Comparison of ENCODE assay signal across 2 cellular contexts in the genomic region with DNA sequence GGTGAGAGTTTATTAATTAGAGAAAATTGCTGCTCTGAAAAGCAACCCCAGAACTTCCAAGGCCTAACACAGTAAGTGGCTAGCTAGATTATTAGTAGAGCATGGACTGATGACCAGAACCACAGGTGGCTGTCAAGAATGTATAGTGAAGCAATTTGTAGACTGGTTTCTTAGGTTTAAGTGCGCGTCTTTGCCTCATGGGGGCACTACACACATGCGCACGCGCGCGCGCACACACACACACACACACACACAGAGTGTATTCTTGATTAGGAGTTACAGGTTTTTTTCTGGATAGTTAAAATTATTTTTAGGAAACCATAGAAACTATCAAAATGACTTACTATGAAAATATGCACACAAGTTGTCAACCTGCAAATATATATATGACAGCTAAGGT.
TF ChIP-seq lines count a peak whose summit lies in the region.

No MANE protein-coding gene starts in this region.

TF ChIP-seq in SK-N-SH, 30 proteins besides CTCF, POLR2A, EP300 and RAD21 (continued from another document):
- TF ChIP-seq, protein P1, sequence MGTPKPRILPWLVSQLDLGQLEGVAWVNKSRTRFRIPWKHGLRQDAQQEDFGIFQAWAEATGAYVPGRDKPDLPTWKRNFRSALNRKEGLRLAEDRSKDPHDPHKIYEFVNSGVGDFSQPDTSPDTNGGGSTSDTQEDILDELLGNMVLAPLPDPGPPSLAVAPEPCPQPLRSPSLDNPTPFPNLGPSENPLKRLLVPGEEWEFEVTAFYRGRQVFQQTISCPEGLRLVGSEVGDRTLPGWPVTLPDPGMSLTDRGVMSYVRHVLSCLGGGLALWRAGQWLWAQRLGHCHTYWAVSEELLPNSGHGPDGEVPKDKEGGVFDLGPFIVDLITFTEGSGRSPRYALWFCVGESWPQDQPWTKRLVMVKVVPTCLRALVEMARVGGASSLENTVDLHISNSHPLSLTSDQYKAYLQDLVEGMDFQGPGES (IDR thresholded peaks at IDR 0.05; ENCODE audit: low read depth, low read length) = no peak
- TF ChIP-seq GABPA (IDR thresholded peaks at IDR 0.05; ENCODE audit: low read depth) (no peak), SIN3A (IDR thresholded peaks at IDR 0.05; ENCODE audit: borderline replicate concordance, low read depth, low read length) (no peak), GATA2 (CRISPR knock-in tag; IDR thresholded peaks at IDR 0.05) (no peak), TEAD4 (IDR thresholded peaks at IDR 0.05; ENCODE audit: borderline replicate concordance, insufficient read depth) (no peak), SMC3 (IDR thresholded peaks at IDR 0.05; ENCODE audit: low read depth, low read length) (no peak)
- TF ChIP-seq, protein P2, sequence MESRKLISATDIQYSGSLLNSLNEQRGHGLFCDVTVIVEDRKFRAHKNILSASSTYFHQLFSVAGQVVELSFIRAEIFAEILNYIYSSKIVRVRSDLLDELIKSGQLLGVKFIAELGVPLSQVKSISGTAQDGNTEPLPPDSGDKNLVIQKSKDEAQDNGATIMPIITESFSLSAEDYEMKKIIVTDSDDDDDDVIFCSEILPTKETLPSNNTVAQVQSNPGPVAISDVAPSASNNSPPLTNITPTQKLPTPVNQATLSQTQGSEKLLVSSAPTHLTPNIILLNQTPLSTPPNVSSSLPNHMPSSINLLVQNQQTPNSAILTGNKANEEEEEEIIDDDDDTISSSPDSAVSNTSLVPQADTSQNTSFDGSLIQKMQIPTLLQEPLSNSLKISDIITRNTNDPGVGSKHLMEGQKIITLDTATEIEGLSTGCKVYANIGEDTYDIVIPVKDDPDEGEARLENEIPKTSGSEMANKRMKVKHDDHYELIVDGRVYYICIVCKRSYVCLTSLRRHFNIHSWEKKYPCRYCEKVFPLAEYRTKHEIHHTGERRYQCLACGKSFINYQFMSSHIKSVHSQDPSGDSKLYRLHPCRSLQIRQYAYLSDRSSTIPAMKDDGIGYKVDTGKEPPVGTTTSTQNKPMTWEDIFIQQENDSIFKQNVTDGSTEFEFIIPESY (IDR thresholded peaks at IDR 0.05; ENCODE audit: borderline replicate concordance, low read depth) = no peak
- TF ChIP-seq, protein P3, sequence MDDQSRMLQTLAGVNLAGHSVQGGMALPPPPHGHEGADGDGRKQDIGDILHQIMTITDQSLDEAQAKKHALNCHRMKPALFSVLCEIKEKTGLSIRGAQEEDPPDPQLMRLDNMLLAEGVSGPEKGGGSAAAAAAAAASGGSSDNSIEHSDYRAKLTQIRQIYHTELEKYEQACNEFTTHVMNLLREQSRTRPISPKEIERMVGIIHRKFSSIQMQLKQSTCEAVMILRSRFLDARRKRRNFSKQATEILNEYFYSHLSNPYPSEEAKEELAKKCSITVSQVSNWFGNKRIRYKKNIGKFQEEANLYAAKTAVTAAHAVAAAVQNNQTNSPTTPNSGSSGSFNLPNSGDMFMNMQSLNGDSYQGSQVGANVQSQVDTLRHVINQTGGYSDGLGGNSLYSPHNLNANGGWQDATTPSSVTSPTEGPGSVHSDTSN (IDR thresholded peaks at IDR 0.05) = no peak

TF ChIP-seq in Ishikawa, 13 proteins besides CTCF, POLR2A, EP300 and RAD21 (continued from another document):
- TF ChIP-seq, protein P4, sequence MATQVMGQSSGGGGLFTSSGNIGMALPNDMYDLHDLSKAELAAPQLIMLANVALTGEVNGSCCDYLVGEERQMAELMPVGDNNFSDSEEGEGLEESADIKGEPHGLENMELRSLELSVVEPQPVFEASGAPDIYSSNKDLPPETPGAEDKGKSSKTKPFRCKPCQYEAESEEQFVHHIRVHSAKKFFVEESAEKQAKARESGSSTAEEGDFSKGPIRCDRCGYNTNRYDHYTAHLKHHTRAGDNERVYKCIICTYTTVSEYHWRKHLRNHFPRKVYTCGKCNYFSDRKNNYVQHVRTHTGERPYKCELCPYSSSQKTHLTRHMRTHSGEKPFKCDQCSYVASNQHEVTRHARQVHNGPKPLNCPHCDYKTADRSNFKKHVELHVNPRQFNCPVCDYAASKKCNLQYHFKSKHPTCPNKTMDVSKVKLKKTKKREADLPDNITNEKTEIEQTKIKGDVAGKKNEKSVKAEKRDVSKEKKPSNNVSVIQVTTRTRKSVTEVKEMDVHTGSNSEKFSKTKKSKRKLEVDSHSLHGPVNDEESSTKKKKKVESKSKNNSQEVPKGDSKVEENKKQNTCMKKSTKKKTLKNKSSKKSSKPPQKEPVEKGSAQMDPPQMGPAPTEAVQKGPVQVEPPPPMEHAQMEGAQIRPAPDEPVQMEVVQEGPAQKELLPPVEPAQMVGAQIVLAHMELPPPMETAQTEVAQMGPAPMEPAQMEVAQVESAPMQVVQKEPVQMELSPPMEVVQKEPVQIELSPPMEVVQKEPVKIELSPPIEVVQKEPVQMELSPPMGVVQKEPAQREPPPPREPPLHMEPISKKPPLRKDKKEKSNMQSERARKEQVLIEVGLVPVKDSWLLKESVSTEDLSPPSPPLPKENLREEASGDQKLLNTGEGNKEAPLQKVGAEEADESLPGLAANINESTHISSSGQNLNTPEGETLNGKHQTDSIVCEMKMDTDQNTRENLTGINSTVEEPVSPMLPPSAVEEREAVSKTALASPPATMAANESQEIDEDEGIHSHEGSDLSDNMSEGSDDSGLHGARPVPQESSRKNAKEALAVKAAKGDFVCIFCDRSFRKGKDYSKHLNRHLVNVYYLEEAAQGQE (IDR thresholded peaks at IDR 0.05; ENCODE audit: low read depth) = no peak
- no peak for TF ChIP-seq ZBTB7A (IDR thresholded peaks at IDR 0.05; ENCODE audit: low read depth)
- no peak for TF ChIP-seq TCF12 (IDR thresholded peaks at IDR 0.05; ENCODE audit: low read depth)
- no peak for TF ChIP-seq EGR1 (IDR thresholded peaks at IDR 0.05)
- TF ChIP-seq NFIC (IDR thresholded peaks at IDR 0.05) = no peak
